ENCODE assay signal across 25 cellular contexts in the genomic region with DNA sequence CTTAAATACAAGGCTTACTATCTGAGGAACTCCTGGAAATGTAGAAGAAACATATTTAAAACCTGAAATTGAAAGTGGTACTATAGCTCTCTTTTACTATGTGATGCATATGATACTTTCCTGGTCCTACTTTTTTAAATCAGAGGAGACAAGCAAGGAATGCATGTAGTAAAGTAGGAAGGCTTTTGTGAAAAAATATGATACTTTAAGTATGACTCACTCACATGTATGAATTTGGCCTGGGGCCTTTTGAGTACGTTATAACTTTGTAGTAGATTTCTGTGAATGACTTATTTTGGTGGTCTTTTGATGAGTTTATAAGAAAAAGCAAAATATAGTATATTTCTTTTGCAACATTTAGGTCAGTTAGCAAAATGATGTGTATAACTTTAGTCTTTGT. TPM values are rescaled to one million over a fixed set of nuclear protein-coding genes. Genes with fewer than 3 reads are reported as not detected.
DNase-seq lines count a peak whose midpoint lies in the region; ATAC-seq and TF ChIP-seq lines count a peak whose summit lies in the region.
"Had no signal": no experiment of that assay in that cellular context is flagged by ENCODE, and none has a peak within 500 bp of the region (broad histone marks: within the 10 kb centered on the region; RNA-seq: fewer than 3 reads in every experiment).

No MANE protein-coding gene starts in this region.

- H3K4me3 ChIP-seq in BE2C (ENCODE audit: low read depth, low read length) = no peak overlapping the region
- H3K4me3 ChIP-seq: GM12878, prostate gland, thyroid gland, vagina had no signal

- H3K36me3 ChIP-seq in BE2C = peaks cover 6% of the 10 kb centered on the region; the same call in 1 of the 2 replicates
- H3K36me3 ChIP-seq: prostate gland had no signal

- POLR2A ChIA-PET in GM10248 (lab: Yijun Ruan, JAX) = no interaction called here

- H3K9me3 ChIP-seq in BE2C = no peaks in the 10 kb centered on the region
- H3K9me3 ChIP-seq: prostate gland, thyroid gland, vagina had no signal

- TF ChIP-seq CTCF in BE2C (IDR thresholded peaks at IDR 0.05; ENCODE audit: low read depth, low read length) = no peak
- no peak for TF ChIP-seq CTCF in GM10248 (IDR thresholded peaks at IDR 0.05; ENCODE audit: control extremely low read depth, extremely low read depth, low read depth, missing control alignments)

- DNase-seq in HT1080 (ENCODE audit: low read depth) (peak; percentile 21), fibroblast of gingiva (ENCODE audit: low read depth) (peak; percentile 13), non-pigmented ciliary epithelial cell (ENCODE audit: low read depth) (peak; percentile 17), NCI-H146 treated with DMSO at 0.1 percent for 48 hours (lab: John Stamatoyannopoulos, UW; ENCODE audit: unreplicated experiment) (no peak), BE2C (no peak), SHP77 treated with DMSO at 0.1 percent for 48 hours (lab: John Stamatoyannopoulos, UW) (no peak), GM10248 (ENCODE audit: extremely low spot score) (no peak)
- DNase-seq: activated CD8-positive, alpha-beta T cell treated with anti-CD3 and anti-CD28 coated beads, Interleukin-2, amount 10 ng/mL, durations not matched to agents 7 days and 5 days; activated effector memory CD4-positive, alpha-beta T cell treated with Interleukin-2 at 50 U/mL for 16 hours; activated naive CD8-positive, alpha-beta T cell treated with anti-CD3 and anti-CD28 coated beads for 36 hours; Calu3; DND-41; GOT3; hypothalamus; immature natural killer cell; mesendoderm; NCI-H1105; NCI-H1930; NCI-H2227 treated with DMSO at 0.1 percent for 48 hours; thyroid gland had no signal

- H3K4me1 ChIP-seq in BE2C = no peaks in the 10 kb centered on the region
- H3K4me1 ChIP-seq: prostate gland, thyroid gland, vagina had no signal

- CTCF ChIA-PET in GM10248 (lab: Yijun Ruan, JAX) = no interaction called here

- peak; percentile 98 for ATAC-seq in SK-N-SH treated with all-trans-retinoic acid at 6 μM for 48 hours
- ATAC-seq: activated CD8-positive, alpha-beta T cell treated with anti-CD3 and anti-CD28 coated beads, Interleukin-2, amount 10 ng/mL, durations not matched to agents 7 days and 5 days; GM12878; left lobe of liver had no signal

- no peaks in the 10 kb centered on the region for H3K27me3 ChIP-seq in BE2C
- H3K27me3 ChIP-seq: thyroid gland, vagina had no signal

TF ChIP-seq in SK-N-SH treated with all-trans-retinoic acid at 6 μM for 48 hours, 23 proteins besides CTCF, POLR2A, EP300 and RAD21:
- TF ChIP-seq, protein P1, sequence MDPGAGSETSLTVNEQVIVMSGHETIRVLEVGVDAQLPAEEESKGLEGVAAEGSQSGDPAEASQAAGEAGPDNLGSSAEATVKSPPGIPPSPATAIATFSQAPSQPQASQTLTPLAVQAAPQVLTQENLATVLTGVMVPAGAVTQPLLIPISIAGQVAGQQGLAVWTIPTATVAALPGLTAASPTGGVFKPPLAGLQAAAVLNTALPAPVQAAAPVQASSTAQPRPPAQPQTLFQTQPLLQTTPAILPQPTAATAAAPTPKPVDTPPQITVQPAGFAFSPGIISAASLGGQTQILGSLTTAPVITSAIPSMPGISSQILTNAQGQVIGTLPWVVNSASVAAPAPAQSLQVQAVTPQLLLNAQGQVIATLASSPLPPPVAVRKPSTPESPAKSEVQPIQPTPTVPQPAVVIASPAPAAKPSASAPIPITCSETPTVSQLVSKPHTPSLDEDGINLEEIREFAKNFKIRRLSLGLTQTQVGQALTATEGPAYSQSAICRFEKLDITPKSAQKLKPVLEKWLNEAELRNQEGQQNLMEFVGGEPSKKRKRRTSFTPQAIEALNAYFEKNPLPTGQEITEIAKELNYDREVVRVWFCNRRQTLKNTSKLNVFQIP (CRISPR knock-in tag; IDR thresholded peaks at IDR 0.05; ENCODE audit: borderline replicate concordance, low read depth) = no peak
- no peak for TF ChIP-seq PPARA (CRISPR knock-in tag; IDR thresholded peaks at IDR 0.05; ENCODE audit: borderline replicate concordance)
- TF ChIP-seq, protein P2, sequence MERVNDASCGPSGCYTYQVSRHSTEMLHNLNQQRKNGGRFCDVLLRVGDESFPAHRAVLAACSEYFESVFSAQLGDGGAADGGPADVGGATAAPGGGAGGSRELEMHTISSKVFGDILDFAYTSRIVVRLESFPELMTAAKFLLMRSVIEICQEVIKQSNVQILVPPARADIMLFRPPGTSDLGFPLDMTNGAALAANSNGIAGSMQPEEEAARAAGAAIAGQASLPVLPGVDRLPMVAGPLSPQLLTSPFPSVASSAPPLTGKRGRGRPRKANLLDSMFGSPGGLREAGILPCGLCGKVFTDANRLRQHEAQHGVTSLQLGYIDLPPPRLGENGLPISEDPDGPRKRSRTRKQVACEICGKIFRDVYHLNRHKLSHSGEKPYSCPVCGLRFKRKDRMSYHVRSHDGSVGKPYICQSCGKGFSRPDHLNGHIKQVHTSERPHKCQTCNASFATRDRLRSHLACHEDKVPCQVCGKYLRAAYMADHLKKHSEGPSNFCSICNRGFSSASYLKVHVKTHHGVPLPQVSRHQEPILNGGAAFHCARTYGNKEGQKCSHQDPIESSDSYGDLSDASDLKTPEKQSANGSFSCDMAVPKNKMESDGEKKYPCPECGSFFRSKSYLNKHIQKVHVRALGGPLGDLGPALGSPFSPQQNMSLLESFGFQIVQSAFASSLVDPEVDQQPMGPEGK (CRISPR knock-in tag; IDR thresholded peaks at IDR 0.05; ENCODE audit: borderline replicate concordance) = no peak

RNA-seq across cellular contexts. Expression of a gene that starts 53.8 kb away (rescaled TPM):
- total RNA-seq in HT1080 (2014; rRNA removed; shearing (Covaris generic)) = 41.2 and 53.6 TPM in 2 replicates
- polyA plus RNA-seq in HT1080 (2015; cell fraction: cytosol; rRNA removed) = 77.1 and 92.5 TPM in 2 replicates
- polyA plus RNA-seq in HT1080 (2015; cell fraction: nucleus; rRNA removed) = 95.2 and 103 TPM in 2 replicates
- 44.4 TPM for polyA plus RNA-seq in BE2C (2012; ENCODE audit: insufficient read depth, insufficient read length, low read depth)

Comparison
In these comparisons a context has a peak if more than half of its experiments do, and no peak if none do; other contexts are left out.
1. DNase-seq: peak in HT1080 (single experiment), fibroblast of gingiva (single experiment) and non-pigmented ciliary epithelial cell (single experiment); none in NCI-H146 treated with DMSO at 0.1 percent for 48 hours (single experiment), BE2C (single experiment), SHP77 treated with DMSO at 0.1 percent for 48 hours (single experiment) and GM10248 (single experiment).